8 cellular contexts compared by ENCODE assay signal in the genomic region with DNA sequence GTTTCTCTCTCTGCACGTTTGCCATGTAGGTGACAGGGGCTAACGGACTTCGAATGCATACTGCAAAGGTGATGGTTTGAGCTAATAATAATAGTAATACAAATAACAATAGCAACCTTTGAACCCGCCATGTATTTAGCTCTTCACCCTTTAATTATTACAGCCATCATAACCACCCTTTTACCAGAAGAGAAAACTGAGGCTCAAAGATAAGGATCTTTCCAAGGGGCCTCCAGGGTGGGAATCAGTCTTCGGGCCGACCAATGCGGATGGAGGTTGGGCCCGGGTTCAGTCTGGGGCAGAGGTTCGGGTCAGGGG. TPM values are rescaled to one million over a fixed set of nuclear protein-coding genes. Genes with fewer than 3 reads are reported as not detected.
DNase-seq lines count a peak whose midpoint lies in the region; ATAC-seq and TF ChIP-seq lines count a peak whose summit lies in the region.

No MANE protein-coding gene starts in this region.

- H3K4me3 ChIP-seq in left lung (peak overlapping the region; percentile 84 to 89), testis (peak overlapping the region; percentile 80 to 90)

- no peaks in the 10 kb centered on the region for H3K27me3 Mint-ChIP-seq in activated CD4-positive, alpha-beta T cell treated with anti-CD3 and anti-CD28 coated beads, Interleukin-2, amount 10 ng/mL, durations not matched to agents 24 days and 14 days
- H3K27me3 Mint-ChIP-seq in activated naive CD8-positive, alpha-beta T cell treated with anti-CD3 and anti-CD28 coated beads, Interleukin-2, amount 10 ng/mL, durations not matched to agents 7 days and 5 days, result no peaks in the 10 kb centered on the region

- H3K4me3 Mint-ChIP-seq in activated CD4-positive, alpha-beta T cell treated with anti-CD3 and anti-CD28 coated beads, Interleukin-2, amount 10 ng/mL, durations not matched to agents 24 days and 14 days, result peak overlapping the region; percentile 98
- H3K4me3 Mint-ChIP-seq in activated naive CD8-positive, alpha-beta T cell treated with anti-CD3 and anti-CD28 coated beads, Interleukin-2, amount 10 ng/mL, durations not matched to agents 7 days and 5 days, result peak overlapping the region; percentile 93

- intact Hi-C loops in activated CD4-positive, alpha-beta T cell treated with anti-CD3 and anti-CD28 coated beads, Interleukin-2, amount 10 ng/mL, durations not matched to agents 24 days and 14 days (cut with micrococcal nuclease), result loop anchor here (1.0 to 10.0 kb wide), 4 partner anchors 40 to 185 kb away; partner anchors contain the start of genes PPP2CA and UBE2B
- intact Hi-C loops in left lung (cut with DNase I), result loop anchor here in 1 of 2 donors (10.0 kb wide), 1 partner anchor 114 kb away; the partner anchor contains the start of gene JADE2
- intact Hi-C loops in testis (cut with DNase I; ENCODE audit: low total_unique reads), result no loop called here

- H3K4me1 ChIP-seq in left lung (peaks cover 15 to 32% of the 10 kb centered on the region in 2 donors), testis (peaks cover 32% of the 10 kb centered on the region)

- POLR2A ChIA-PET in activated naive CD8-positive, alpha-beta T cell treated with anti-CD3 and anti-CD28 coated beads, Interleukin-2, amount 10 ng/mL, durations not matched to agents 7 days and 5 days (lab: Charles Lee), result interaction anchor here (0.6 to 4.9 kb wide), 20 partner anchors 11 to 176 kb away, joined by 3 to 67 read pairs (median 4); partner anchors contain the start of genes JADE2 and UBE2B

- peaks cover 27% of the 10 kb centered on the region for H3K4me1 Mint-ChIP-seq in activated CD4-positive, alpha-beta T cell treated with anti-CD3 and anti-CD28 coated beads, Interleukin-2, amount 10 ng/mL, durations not matched to agents 24 days and 14 days
- peaks cover 26% of the 10 kb centered on the region for H3K4me1 Mint-ChIP-seq in activated naive CD8-positive, alpha-beta T cell treated with anti-CD3 and anti-CD28 coated beads, Interleukin-2, amount 10 ng/mL, durations not matched to agents 7 days and 5 days

- H3K36me3 Mint-ChIP-seq in activated CD4-positive, alpha-beta T cell treated with anti-CD3 and anti-CD28 coated beads, Interleukin-2, amount 10 ng/mL, durations not matched to agents 24 days and 14 days (ENCODE audit: low read depth), result peaks cover 8% of the 10 kb centered on the region
- H3K36me3 Mint-ChIP-seq in activated naive CD8-positive, alpha-beta T cell treated with anti-CD3 and anti-CD28 coated beads, Interleukin-2, amount 10 ng/mL, durations not matched to agents 7 days and 5 days, result peaks cover 4% of the 10 kb centered on the region

- peak overlapping the region in 1 of 2 donors; percentile 80 for H3K27ac ChIP-seq in left lung
- peak overlapping the region; percentile 66 to 83 for H3K27ac ChIP-seq in testis

- peaks cover 0 to 8% of the 10 kb centered on the region in 2 donors for H3K36me3 ChIP-seq in left lung
- H3K36me3 ChIP-seq in testis (ENCODE audit: low read depth, missing control alignments), result no peaks in the 10 kb centered on the region

- no peak for ATAC-seq in activated naive CD8-positive, alpha-beta T cell treated with anti-CD3 and anti-CD28 coated beads, Interleukin-2, amount 10 ng/mL, durations not matched to agents 7 days and 5 days (ENCODE audit: low read depth)
- no peak for ATAC-seq in left lung

- WGBS in testis, 2 donors, result 4 to 5% methylated on average over 9 of the region's 9 CpGs

- H3K27me3 ChIP-seq in left lung (no peaks in the 10 kb centered on the region), testis (no peaks in the 10 kb centered on the region)

- H3K9me3 ChIP-seq in left lung, result no peaks in the 10 kb centered on the region
- H3K9me3 ChIP-seq in testis, result no peaks in the 10 kb centered on the region

- TF ChIP-seq POLR2A in testis (IDR thresholded peaks at IDR 0.05), result no peak

- no peak for DNase-seq in activated CD4-positive, alpha-beta T cell treated with anti-CD3 and anti-CD28 coated beads, Interleukin-2, amount 10 ng/mL, durations not matched to agents 24 days and 14 days
- no peak for DNase-seq in activated CD4-positive, alpha-beta T cell treated with anti-CD3 and anti-CD28 coated beads, Interleukin-2, amount 50 U/mL, for 48 hours
- no peak for DNase-seq in activated naive CD8-positive, alpha-beta T cell treated with anti-CD3 and anti-CD28 coated beads, Interleukin-2, amount 10 ng/mL, durations not matched to agents 7 days and 5 days
- no peak for DNase-seq in left lung
- no peak for DNase-seq in testis
- DNase-seq in hippocampal formation (lab: John Stamatoyannopoulos, UW), result no peak
- DNase-seq in Ammon's horn (ENCODE audit: low spot score), result no peak
- DNase-seq in DMS53 treated with DMSO at 0.1 percent for 48 hours (lab: John Stamatoyannopoulos, UW; ENCODE audit: unreplicated experiment), result no peak

- H3K27ac Mint-ChIP-seq in activated CD4-positive, alpha-beta T cell treated with anti-CD3 and anti-CD28 coated beads, Interleukin-2, amount 10 ng/mL, durations not matched to agents 24 days and 14 days, result peak overlapping the region; percentile 92
- peak overlapping the region; percentile 88 for H3K27ac Mint-ChIP-seq in activated naive CD8-positive, alpha-beta T cell treated with anti-CD3 and anti-CD28 coated beads, Interleukin-2, amount 10 ng/mL, durations not matched to agents 7 days and 5 days

- H3K9me3 Mint-ChIP-seq in activated CD4-positive, alpha-beta T cell treated with anti-CD3 and anti-CD28 coated beads, Interleukin-2, amount 10 ng/mL, durations not matched to agents 24 days and 14 days, result no peaks in the 10 kb centered on the region
- H3K9me3 Mint-ChIP-seq in activated naive CD8-positive, alpha-beta T cell treated with anti-CD3 and anti-CD28 coated beads, Interleukin-2, amount 10 ng/mL, durations not matched to agents 7 days and 5 days, result no peaks in the 10 kb centered on the region

- no peak for TF ChIP-seq CTCF in left lung (IDR thresholded peaks at IDR 0.05)
- TF ChIP-seq CTCF in testis (IDR thresholded peaks at IDR 0.05), result no peak

RNA-seq across cellular contexts. Expression of gene CDKN2AIPNL, which starts 0.5 kb away (rescaled TPM):
- 32.0 and 34.3 TPM in 2 replicates for total RNA-seq in activated CD4-positive, alpha-beta T cell treated with anti-CD3 and anti-CD28 coated beads, Interleukin-2, amount 10 ng/mL, durations not matched to agents 24 days and 14 days
- total RNA-seq in activated naive CD8-positive, alpha-beta T cell treated with anti-CD3 and anti-CD28 coated beads, Interleukin-2, amount 10 ng/mL, durations not matched to agents 7 days and 5 days, result 10 to 100 TPM; 22.3 to 23.4 TPM
- total RNA-seq in left lung (10 to 100 TPM; 15.5 to 16.0 TPM), testis (10 to 100 TPM; 36.0 to 42.6 TPM)
- polyA plus RNA-seq in testis (ENCODE audit: insufficient read depth, low read depth, low replicate concordance), result 37.1 TPM

RNA-seq across cellular contexts. Expression of gene UBE2B, which starts 39.8 kb away (rescaled TPM):
- total RNA-seq in activated CD4-positive, alpha-beta T cell treated with anti-CD3 and anti-CD28 coated beads, Interleukin-2, amount 10 ng/mL, durations not matched to agents 24 days and 14 days, result 108 and 109 TPM in 2 replicates
- 100 to 1,000 TPM in 1 of 2 experiments, 10 to 100 TPM in 1; 98.5 to 101 TPM for total RNA-seq in activated naive CD8-positive, alpha-beta T cell treated with anti-CD3 and anti-CD28 coated beads, Interleukin-2, amount 10 ng/mL, durations not matched to agents 7 days and 5 days
- total RNA-seq in left lung (100 to 1,000 TPM in 1 of 2 donors, 10 to 100 TPM in 1; 95.9 to 102 TPM), testis (10 to 100 TPM; 70.9 to 87.4 TPM)
- polyA plus RNA-seq in testis (ENCODE audit: insufficient read depth, low read depth, low replicate concordance), result 95.6 TPM

RNA-seq across cellular contexts. Expression of gene CDKL3, which starts 44.2 kb away (rescaled TPM):
- total RNA-seq in activated CD4-positive, alpha-beta T cell treated with anti-CD3 and anti-CD28 coated beads, Interleukin-2, amount 10 ng/mL, durations not matched to agents 24 days and 14 days, result 0.76 and 1.3 TPM in 2 replicates
- total RNA-seq in activated naive CD8-positive, alpha-beta T cell treated with anti-CD3 and anti-CD28 coated beads, Interleukin-2, amount 10 ng/mL, durations not matched to agents 7 days and 5 days, result 1 to 10 TPM; 1.2 to 1.9 TPM
- total RNA-seq in left lung (1 to 10 TPM; 2.4 to 2.9 TPM), testis (10 to 100 TPM in 1 of 2 donors, 1 to 10 TPM in 1; 9.7 to 20.3 TPM)
- polyA plus RNA-seq in testis (ENCODE audit: insufficient read depth, low read depth, low replicate concordance), result 23.4 TPM
